Comparison of ENCODE assay signal across 1 cellular context in the genomic region with DNA sequence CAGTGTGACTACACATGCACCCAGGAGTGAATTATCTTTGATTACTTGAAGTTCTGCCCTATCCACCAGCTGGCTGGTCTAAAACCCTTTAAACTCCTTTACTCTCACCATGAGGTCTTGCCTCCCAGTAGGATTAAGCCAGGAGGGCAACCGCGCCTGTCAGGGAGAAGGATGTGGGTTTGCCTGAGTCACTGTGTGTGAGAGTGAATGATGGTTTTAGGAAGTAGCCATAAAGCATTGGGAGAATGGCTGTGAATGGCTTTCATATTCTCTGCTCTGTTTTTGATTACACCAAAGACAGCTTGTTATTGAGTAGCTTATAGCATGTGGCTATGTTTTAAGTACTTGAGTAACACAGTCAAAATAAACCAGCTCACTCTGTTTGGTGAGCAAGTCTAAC.
TF ChIP-seq lines count a peak whose summit lies in the region.

No MANE protein-coding gene starts in this region.

TF ChIP-seq in K562, 482 proteins besides CTCF, POLR2A, EP300 and RAD21 (continued from another document):
- TF ChIP-seq, protein P1, sequence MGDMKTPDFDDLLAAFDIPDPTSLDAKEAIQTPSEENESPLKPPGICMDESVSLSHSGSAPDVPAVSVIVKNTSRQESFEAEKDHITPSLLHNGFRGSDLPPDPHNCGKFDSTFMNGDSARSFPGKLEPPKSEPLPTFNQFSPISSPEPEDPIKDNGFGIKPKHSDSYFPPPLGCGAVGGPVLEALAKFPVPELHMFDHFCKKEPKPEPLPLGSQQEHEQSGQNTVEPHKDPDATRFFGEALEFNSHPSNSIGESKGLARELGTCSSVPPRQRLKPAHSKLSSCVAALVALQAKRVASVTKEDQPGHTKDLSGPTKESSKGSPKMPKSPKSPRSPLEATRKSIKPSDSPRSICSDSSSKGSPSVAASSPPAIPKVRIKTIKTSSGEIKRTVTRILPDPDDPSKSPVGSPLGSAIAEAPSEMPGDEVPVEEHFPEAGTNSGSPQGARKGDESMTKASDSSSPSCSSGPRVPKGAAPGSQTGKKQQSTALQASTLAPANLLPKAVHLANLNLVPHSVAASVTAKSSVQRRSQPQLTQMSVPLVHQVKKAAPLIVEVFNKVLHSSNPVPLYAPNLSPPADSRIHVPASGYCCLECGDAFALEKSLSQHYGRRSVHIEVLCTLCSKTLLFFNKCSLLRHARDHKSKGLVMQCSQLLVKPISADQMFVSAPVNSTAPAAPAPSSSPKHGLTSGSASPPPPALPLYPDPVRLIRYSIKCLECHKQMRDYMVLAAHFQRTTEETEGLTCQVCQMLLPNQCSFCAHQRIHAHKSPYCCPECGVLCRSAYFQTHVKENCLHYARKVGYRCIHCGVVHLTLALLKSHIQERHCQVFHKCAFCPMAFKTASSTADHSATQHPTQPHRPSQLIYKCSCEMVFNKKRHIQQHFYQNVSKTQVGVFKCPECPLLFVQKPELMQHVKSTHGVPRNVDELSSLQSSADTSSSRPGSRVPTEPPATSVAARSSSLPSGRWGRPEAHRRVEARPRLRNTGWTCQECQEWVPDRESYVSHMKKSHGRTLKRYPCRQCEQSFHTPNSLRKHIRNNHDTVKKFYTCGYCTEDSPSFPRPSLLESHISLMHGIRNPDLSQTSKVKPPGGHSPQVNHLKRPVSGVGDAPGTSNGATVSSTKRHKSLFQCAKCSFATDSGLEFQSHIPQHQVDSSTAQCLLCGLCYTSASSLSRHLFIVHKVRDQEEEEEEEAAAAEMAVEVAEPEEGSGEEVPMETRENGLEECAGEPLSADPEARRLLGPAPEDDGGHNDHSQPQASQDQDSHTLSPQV (IDR thresholded peaks at IDR 0.05), result no peak
- TF ChIP-seq CHD2 (IDR thresholded peaks at IDR 0.05; ENCODE audit: low read depth, low read length), result no peak
- TF ChIP-seq, protein P2, sequence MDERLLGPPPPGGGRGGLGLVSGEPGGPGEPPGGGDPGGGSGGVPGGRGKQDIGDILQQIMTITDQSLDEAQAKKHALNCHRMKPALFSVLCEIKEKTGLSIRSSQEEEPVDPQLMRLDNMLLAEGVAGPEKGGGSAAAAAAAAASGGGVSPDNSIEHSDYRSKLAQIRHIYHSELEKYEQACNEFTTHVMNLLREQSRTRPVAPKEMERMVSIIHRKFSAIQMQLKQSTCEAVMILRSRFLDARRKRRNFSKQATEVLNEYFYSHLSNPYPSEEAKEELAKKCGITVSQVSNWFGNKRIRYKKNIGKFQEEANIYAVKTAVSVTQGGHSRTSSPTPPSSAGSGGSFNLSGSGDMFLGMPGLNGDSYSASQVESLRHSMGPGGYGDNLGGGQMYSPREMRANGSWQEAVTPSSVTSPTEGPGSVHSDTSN (CRISPR knock-in tag; IDR thresholded peaks at IDR 0.05; ENCODE audit: low read depth), result no peak; the same call in 1 of the 2 replicates
- TF ChIP-seq, protein P2 (tag; conservative IDR thresholded peaks at IDR 0.05; ENCODE audit: low read depth), result peak; percentile 87
- TF ChIP-seq, protein P3, sequence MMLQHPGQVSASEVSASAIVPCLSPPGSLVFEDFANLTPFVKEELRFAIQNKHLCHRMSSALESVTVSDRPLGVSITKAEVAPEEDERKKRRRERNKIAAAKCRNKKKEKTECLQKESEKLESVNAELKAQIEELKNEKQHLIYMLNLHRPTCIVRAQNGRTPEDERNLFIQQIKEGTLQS (IDR thresholded peaks at IDR 0.05), result no peak
- TF ChIP-seq, protein P3 (CRISPR knock-in tag; conservative IDR thresholded peaks at IDR 0.05), result no peak
- TF ChIP-seq GABPA (tag; conservative IDR thresholded peaks at IDR 0.05; ENCODE audit: low read depth), result peak; percentile 49; the same call in 1 of the 2 replicates
- TF ChIP-seq NFE2 (IDR thresholded peaks at IDR 0.05; ENCODE audit: low read depth), result peak; percentile 65
- TF ChIP-seq ETV1 (tag; conservative IDR thresholded peaks at IDR 0.05; ENCODE audit: low read depth), result peak; percentile 51; the same call in 1 of the 2 replicates
- no peak for TF ChIP-seq YBX1 (IDR thresholded peaks at IDR 0.05)
- TF ChIP-seq TEAD4 (IDR thresholded peaks at IDR 0.05; ENCODE audit: low read length), result peak; percentile 24; the same call in 1 of the 2 replicates
- TF ChIP-seq TEAD4 (CRISPR knock-in tag; IDR thresholded peaks at IDR 0.05; ENCODE audit: borderline replicate concordance), result no peak
